Comparison of ENCODE assay signal across 7 cellular contexts in the genomic region with DNA sequence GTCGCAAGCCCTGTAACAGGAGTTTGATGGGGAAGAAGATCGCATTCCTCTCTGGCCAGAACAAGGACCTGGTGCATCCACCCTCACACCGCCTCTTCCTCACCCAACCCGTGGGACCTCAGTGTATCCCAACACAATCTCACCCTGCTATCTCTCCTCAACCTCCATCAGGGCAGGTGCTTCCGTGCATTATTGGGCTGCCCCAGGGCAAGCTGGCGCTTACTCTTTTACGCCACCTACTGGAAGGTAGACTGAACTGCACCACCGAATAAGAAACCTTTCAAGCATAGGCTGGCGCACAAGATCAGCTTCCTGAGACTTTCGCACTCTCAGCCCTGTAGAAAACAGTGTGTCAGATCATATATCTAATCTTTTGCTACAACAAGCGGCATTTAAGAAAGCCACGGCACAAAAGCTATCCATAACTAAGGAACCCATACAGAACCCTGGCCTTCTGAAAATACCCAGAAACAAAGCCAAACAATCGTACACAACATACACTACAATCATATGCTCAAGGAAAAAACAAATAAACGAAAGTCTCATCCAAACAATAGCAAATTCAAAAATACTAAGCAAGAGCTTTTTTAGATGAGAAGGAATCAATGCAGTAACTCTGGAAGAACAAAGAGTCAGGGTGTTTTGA.
DNase-seq lines count a peak whose midpoint lies in the region; ATAC-seq, FAIRE-seq and TF ChIP-seq lines count a peak whose summit lies in the region.

No MANE protein-coding gene starts in this region.

- peak; percentile 99 for ATAC-seq in GM19455 (IDR thresholded peaks at IDR 0.05; ENCODE audit: unreplicated experiment)
- peak; percentile 99 for ATAC-seq in HG03354 (IDR thresholded peaks at IDR 0.05; ENCODE audit: poor library complexity, severe bottlenecking, unreplicated experiment)
- ATAC-seq in SK-N-SH treated with all-trans-retinoic acid at 6 μM for 48 hours: peak; percentile 95
- peak; percentile 48 to 85 (median 72) for ATAC-seq in natural killer cell

- intact Hi-C loops in natural killer cell (cut with micrococcal nuclease): loop anchor here (10.0 kb wide), 1 partner anchor 1413 kb away; no protein-coding TSS in a partner anchor

- peaks cover 0 to 3% of the 10 kb centered on the region in 2 donors for H3K27me3 Mint-ChIP-seq in natural killer cell (ENCODE audit: low read depth in 2 of 2)

- H3K27ac Mint-ChIP-seq in natural killer cell: no peak overlapping the region

- H3K4me1 Mint-ChIP-seq in natural killer cell: peaks cover 4 to 7% of the 10 kb centered on the region in 2 donors

- H3K4me3 Mint-ChIP-seq in natural killer cell: no peak overlapping the region

- no peaks in the 10 kb centered on the region for H3K36me3 Mint-ChIP-seq in natural killer cell

- peak; percentile 51 for TF ChIP-seq CTCF in natural killer cell (IDR thresholded peaks at IDR 0.05)

- H3K9me3 Mint-ChIP-seq in natural killer cell: no peaks in the 10 kb centered on the region

- DNase-seq in ecto neural progenitor cell (ENCODE audit: low spot score) (peak; percentile 55), natural killer cell (no peak), NCI-H2081 (lab: John Stamatoyannopoulos, UW) (no peak)

- peak; percentile 17 for FAIRE-seq in G401.6 (lab: Jason Lieb, UNC)

TF ChIP-seq in SK-N-SH treated with all-trans-retinoic acid at 6 μM for 48 hours, 23 proteins besides CTCF, POLR2A, EP300 and RAD21:
- TF ChIP-seq, protein P1, sequence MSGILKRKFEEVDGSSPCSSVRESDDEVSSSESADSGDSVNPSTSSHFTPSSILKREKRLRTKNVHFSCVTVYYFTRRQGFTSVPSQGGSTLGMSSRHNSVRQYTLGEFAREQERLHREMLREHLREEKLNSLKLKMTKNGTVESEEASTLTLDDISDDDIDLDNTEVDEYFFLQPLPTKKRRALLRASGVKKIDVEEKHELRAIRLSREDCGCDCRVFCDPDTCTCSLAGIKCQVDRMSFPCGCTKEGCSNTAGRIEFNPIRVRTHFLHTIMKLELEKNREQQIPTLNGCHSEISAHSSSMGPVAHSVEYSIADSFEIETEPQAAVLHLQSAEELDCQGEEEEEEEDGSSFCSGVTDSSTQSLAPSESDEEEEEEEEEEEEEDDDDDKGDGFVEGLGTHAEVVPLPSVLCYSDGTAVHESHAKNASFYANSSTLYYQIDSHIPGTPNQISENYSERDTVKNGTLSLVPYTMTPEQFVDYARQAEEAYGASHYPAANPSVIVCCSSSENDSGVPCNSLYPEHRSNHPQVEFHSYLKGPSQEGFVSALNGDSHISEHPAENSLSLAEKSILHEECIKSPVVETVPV (CRISPR knock-in tag; IDR thresholded peaks at IDR 0.05): no peak
- TF ChIP-seq OSR1 (CRISPR knock-in tag; IDR thresholded peaks at IDR 0.05) (no peak), ISL1 (CRISPR knock-in tag; IDR thresholded peaks at IDR 0.05) (no peak), POU6F1 (CRISPR knock-in tag; IDR thresholded peaks at IDR 0.05; ENCODE audit: borderline replicate concordance, low read depth) (no peak), RARB (CRISPR knock-in tag; IDR thresholded peaks at IDR 0.05) (no peak), TSHZ2 (CRISPR knock-in tag; IDR thresholded peaks at IDR 0.05) (no peak), CSDC2 (CRISPR knock-in tag; IDR thresholded peaks at IDR 0.05) (no peak), SNAI2 (CRISPR knock-in tag; IDR thresholded peaks at IDR 0.05) (no peak), ZNF8 (CRISPR knock-in tag; IDR thresholded peaks at IDR 0.05) (no peak), ZNF565 (CRISPR knock-in tag; conservative IDR thresholded peaks at IDR 0.05; ENCODE audit: low read depth) (no peak), TCF4 (CRISPR knock-in tag; IDR thresholded peaks at IDR 0.05; ENCODE audit: borderline replicate concordance) (no peak), ESRRG (CRISPR knock-in tag; IDR thresholded peaks at IDR 0.05) (no peak)
- TF ChIP-seq, protein P2, sequence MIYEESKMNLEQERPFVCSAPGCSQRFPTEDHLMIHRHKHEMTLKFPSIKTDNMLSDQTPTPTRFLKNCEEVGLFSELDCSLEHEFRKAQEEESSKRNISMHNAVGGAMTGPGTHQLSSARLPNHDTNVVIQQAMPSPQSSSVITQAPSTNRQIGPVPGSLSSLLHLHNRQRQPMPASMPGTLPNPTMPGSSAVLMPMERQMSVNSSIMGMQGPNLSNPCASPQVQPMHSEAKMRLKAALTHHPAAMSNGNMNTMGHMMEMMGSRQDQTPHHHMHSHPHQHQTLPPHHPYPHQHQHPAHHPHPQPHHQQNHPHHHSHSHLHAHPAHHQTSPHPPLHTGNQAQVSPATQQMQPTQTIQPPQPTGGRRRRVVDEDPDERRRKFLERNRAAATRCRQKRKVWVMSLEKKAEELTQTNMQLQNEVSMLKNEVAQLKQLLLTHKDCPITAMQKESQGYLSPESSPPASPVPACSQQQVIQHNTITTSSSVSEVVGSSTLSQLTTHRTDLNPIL (CRISPR knock-in tag; IDR thresholded peaks at IDR 0.05; ENCODE audit: low read depth): no peak
TF ChIP-seq in SK-N-SH treated with all-trans-retinoic acid at 6 μM for 48 hours: peak in this region for 0.
